Comparison of ENCODE assay signal across 18 cellular contexts in genomic region chr10:110762849-110763211, GRCh38.
DNase-seq lines count a peak whose midpoint lies in the region; ATAC-seq and TF ChIP-seq lines count a peak whose summit lies in the region.
"Had no signal": no experiment of that assay in that cellular context is flagged by ENCODE, and none has a peak within 500 bp of the region (broad histone marks: within the 10 kb centered on the region; RNA-seq: fewer than 3 reads in every experiment).

No MANE protein-coding gene starts in this region.

- no peaks in the 10 kb centered on the region for H3K4me1 ChIP-seq in Karpas-422 (ENCODE audit: low read length)

- no peaks in the 10 kb centered on the region for H3K9me3 Mint-ChIP-seq in progenitor cell of endocrine pancreas (ENCODE audit: low read depth)
- H3K9me3 Mint-ChIP-seq in activated T-cell treated with anti-CD3 and anti-CD28 coated beads, Interleukin-2, amount 50 U/mL, for 24 hours: no peaks in the 10 kb centered on the region
- H3K9me3 Mint-ChIP-seq: CD4-positive, alpha-beta memory T cell had no signal

- H4K20me1 ChIP-seq in Karpas-422 (ENCODE audit: insufficient read depth, low read depth, low read length): 0 out of 2 replicates have a peak, but pooled peaks cover 3% of the 10 kb centered on the region

- no peaks in the 10 kb centered on the region for H3K9me2 ChIP-seq in Karpas-422 (replicated peaks; ENCODE audit: insufficient read depth, low read length)

- H3K4me3 Mint-ChIP-seq in progenitor cell of endocrine pancreas (ENCODE audit: low read depth): no peak overlapping the region
- no peak overlapping the region for H3K4me3 Mint-ChIP-seq in activated T-cell treated with anti-CD3 and anti-CD28 coated beads, Interleukin-2, amount 50 U/mL, for 24 hours
- H3K4me3 Mint-ChIP-seq: CD4-positive, alpha-beta memory T cell had no signal

- intact Hi-C loops in left ventricle myocardium superior (cut with micrococcal nuclease): no loop called here

- no peak for TF ChIP-seq CTCF in coronary artery (IDR thresholded peaks at IDR 0.05)
- TF ChIP-seq CTCF in progenitor cell of endocrine pancreas (IDR thresholded peaks at IDR 0.05; ENCODE audit: unreplicated experiment): no peak

- ATAC-seq in left ventricle myocardium superior: peak; percentile 54
- no peak for ATAC-seq in activated CD4-positive, CD25-positive, alpha-beta regulatory T cell treated with anti-CD3 and anti-CD28 coated beads, Interleukin-2, amount 50 U/mL, for 24 hours
- no peak for ATAC-seq in HG03457 (IDR thresholded peaks at IDR 0.05; ENCODE audit: unreplicated experiment)
- ATAC-seq: PC-3 had no signal

- H3K4me2 ChIP-seq in Karpas-422 (ENCODE audit: low read depth, low read length, poor library complexity, severe bottlenecking): no peak overlapping the region
- H3K4me2 ChIP-seq: KMS-11 had no signal

- H3K27me3 ChIP-seq in Karpas-422 (ENCODE audit: low read length): no peaks in the 10 kb centered on the region
- H3K27me3 ChIP-seq: SJSA1 had no signal

- no peak overlapping the region for H3K9ac ChIP-seq in Karpas-422 (ENCODE audit: low read length)
- H3K9ac ChIP-seq: KMS-11 had no signal

- H3K4me1 Mint-ChIP-seq in progenitor cell of endocrine pancreas (ENCODE audit: low read depth): peaks cover 2% of the 10 kb centered on the region
- peaks cover 11% of the 10 kb centered on the region for H3K4me1 Mint-ChIP-seq in activated T-cell treated with anti-CD3 and anti-CD28 coated beads, Interleukin-2, amount 50 U/mL, for 24 hours (ENCODE audit: low read depth)
- H3K4me1 Mint-ChIP-seq: CD4-positive, alpha-beta memory T cell had no signal

- H3K27ac ChIP-seq in coronary artery: peak overlapping the region; percentile 59 to 72
- H3K27ac ChIP-seq in Karpas-422 (ENCODE audit: low read length): no peak overlapping the region
- H3K27ac ChIP-seq: KMS-11, RWPE1, SJSA1 had no signal

- H2AFZ ChIP-seq in Karpas-422 (ENCODE audit: low read length): no peak overlapping the region

- H3K27ac Mint-ChIP-seq in progenitor cell of endocrine pancreas: peak overlapping the region; percentile 4
- no peak overlapping the region for H3K27ac Mint-ChIP-seq in activated T-cell treated with anti-CD3 and anti-CD28 coated beads, Interleukin-2, amount 50 U/mL, for 24 hours

- peak; percentile 19 for DNase-seq in ELF-1 (ENCODE audit: low read depth, low spot score)
- no peak for DNase-seq in coronary artery (ENCODE audit: low spot score)
- DNase-seq in left ventricle myocardium superior: peak; percentile 73
- no peak for DNase-seq in progenitor cell of endocrine pancreas (ENCODE audit: low spot score, unreplicated experiment)
- no peak for DNase-seq in activated T-cell treated with anti-CD3 and anti-CD28 coated beads, Interleukin-2, amount 50 U/mL, for 24 hours
- no peak for DNase-seq in Karpas-422
- DNase-seq: Calu3; CD4-positive, alpha-beta memory T cell; H7; MM.1S; NCI-H1694; NCI-H446; PC-3 had no signal

- H3K27me3 Mint-ChIP-seq in progenitor cell of endocrine pancreas: no peaks in the 10 kb centered on the region
- H3K27me3 Mint-ChIP-seq in activated T-cell treated with anti-CD3 and anti-CD28 coated beads, Interleukin-2, amount 50 U/mL, for 24 hours: no peaks in the 10 kb centered on the region

- no peaks in the 10 kb centered on the region for H3K36me3 Mint-ChIP-seq in progenitor cell of endocrine pancreas (ENCODE audit: insufficient read depth)
- no peaks in the 10 kb centered on the region for H3K36me3 Mint-ChIP-seq in activated T-cell treated with anti-CD3 and anti-CD28 coated beads, Interleukin-2, amount 50 U/mL, for 24 hours (ENCODE audit: low read depth)
- H3K36me3 Mint-ChIP-seq: CD4-positive, alpha-beta memory T cell had no signal

- H3K36me3 ChIP-seq in Karpas-422 (ENCODE audit: insufficient read depth, low read length): no peaks in the 10 kb centered on the region
- H3K36me3 ChIP-seq: SJSA1 had no signal

- H3K4me3 ChIP-seq in coronary artery (no peak overlapping the region), Karpas-422 (ENCODE audit: low read length) (no peak overlapping the region)
- H3K4me3 ChIP-seq: SJSA1 had no signal

- H3K79me2 ChIP-seq in Karpas-422 (ENCODE audit: low read length): no peaks in the 10 kb centered on the region

- H3K9me3 ChIP-seq in Karpas-422 (ENCODE audit: low read length): no peaks in the 10 kb centered on the region
- H3K9me3 ChIP-seq: SJSA1 had no signal

Comparison
In these comparisons a context has a peak if more than half of its experiments do, and no peak if none do; other contexts are left out.
1. DNase-seq: peak in ELF-1 (single experiment) and left ventricle myocardium superior (single experiment); none in coronary artery (single experiment), progenitor cell of endocrine pancreas (single experiment), activated T-cell treated with anti-CD3 and anti-CD28 coated beads, Interleukin-2, amount 50 U/mL, for 24 hours (single experiment) and Karpas-422 (single experiment).